Comparison of ENCODE assay signal across 6 cellular contexts in genomic region chr9:137579259-137579604, GRCh38. TPM values are rescaled to one million over a fixed set of nuclear protein-coding genes. Genes with fewer than 3 reads are reported as not detected.
DNase-seq lines count a peak whose midpoint lies in the region; TF ChIP-seq lines count a peak whose summit lies in the region.

No MANE protein-coding gene starts in this region.

- no peaks in the 10 kb centered on the region for H3K9me3 Mint-ChIP-seq in osteocyte (ENCODE audit: unreplicated experiment)

- DNase-seq in caudate nucleus (lab: John Stamatoyannopoulos, UW) (no peak), osteocyte (ENCODE audit: extremely low spot score, unreplicated experiment) (no peak), SHP77 treated with DMSO at 0.1 percent for 48 hours (lab: John Stamatoyannopoulos, UW) (no peak)
- DNase-seq in effector CD8-positive, alpha-beta T cell (lab: John Stamatoyannopoulos, UW) = no peak
- no peak for DNase-seq in activated CD4-positive, CD25-positive, alpha-beta regulatory T cell treated with anti-CD3 and anti-CD28 coated beads, Interleukin-2, amount 50 U/mL, for 72 hours

- no peak for TF ChIP-seq CTCF in osteocyte (IDR thresholded peaks at IDR 0.05)

- H3K36me3 Mint-ChIP-seq in osteocyte (ENCODE audit: unreplicated experiment) = peaks cover 27% of the 10 kb centered on the region

- H3K27me3 Mint-ChIP-seq in osteocyte (ENCODE audit: unreplicated experiment) = no peaks in the 10 kb centered on the region

- H3K27me3 ChIP-seq in HUES48 (ENCODE audit: control insufficient read depth, insufficient read depth, low read length) = no peaks in the 10 kb centered on the region

- peak overlapping the region; percentile 76 for H3K27ac Mint-ChIP-seq in osteocyte (ENCODE audit: unreplicated experiment)

- peak overlapping the region; percentile 79 for H3K4me3 Mint-ChIP-seq in osteocyte (ENCODE audit: unreplicated experiment)

- H3K4me1 Mint-ChIP-seq in osteocyte (ENCODE audit: unreplicated experiment) = peaks cover 29% of the 10 kb centered on the region

- H3K27ac ChIP-seq in HUES48 (ENCODE audit: low read depth, low read length) = peak overlapping the region; percentile 89
- peak overlapping the region; percentile 62 for H3K27ac ChIP-seq in caudate nucleus (ENCODE audit: low read depth, low read length)

- H3K9me3 ChIP-seq in HUES48 (ENCODE audit: control insufficient read depth, insufficient read depth, low read length) = no peaks in the 10 kb centered on the region

- H3K4me1 ChIP-seq in HUES48 (ENCODE audit: control insufficient read depth, insufficient read depth, low read length) = peaks cover 17% of the 10 kb centered on the region

- peak overlapping the region; percentile 95 for H3K4me3 ChIP-seq in HUES48 (ENCODE audit: low read depth, low read length)

- H3K36me3 ChIP-seq in HUES48 (ENCODE audit: control insufficient read depth, insufficient read depth, low read length) = peaks cover 63% of the 10 kb centered on the region

- H3K9ac ChIP-seq in HUES48 (ENCODE audit: low read depth, low read length) = peak overlapping the region; percentile 39; the same call in 1 of the 2 replicates

RNA-seq across cellular contexts. Expression of gene DPH7, which starts 0.5 kb away (rescaled TPM):
- 37.3 and 39.5 TPM in 2 replicates for total RNA-seq in osteocyte

RNA-seq across cellular contexts. Expression of gene ZMYND19, which starts 11.1 kb away (rescaled TPM):
- total RNA-seq in osteocyte = 30.3 and 31.4 TPM in 2 replicates

RNA-seq across cellular contexts. Expression of gene ARRDC1, which starts 26.3 kb away (rescaled TPM):
- 28.7 and 30.2 TPM in 2 replicates for total RNA-seq in osteocyte

RNA-seq across cellular contexts. Expression of gene MRPL41, which starts 27.6 kb away (rescaled TPM):
- total RNA-seq in osteocyte = 51.9 and 53.8 TPM in 2 replicates

RNA-seq across cellular contexts. Expression of gene PNPLA7, which starts 29.0 kb away (rescaled TPM):
- 7.1 and 7.2 TPM in 2 replicates for total RNA-seq in osteocyte
